In the genomic region with DNA sequence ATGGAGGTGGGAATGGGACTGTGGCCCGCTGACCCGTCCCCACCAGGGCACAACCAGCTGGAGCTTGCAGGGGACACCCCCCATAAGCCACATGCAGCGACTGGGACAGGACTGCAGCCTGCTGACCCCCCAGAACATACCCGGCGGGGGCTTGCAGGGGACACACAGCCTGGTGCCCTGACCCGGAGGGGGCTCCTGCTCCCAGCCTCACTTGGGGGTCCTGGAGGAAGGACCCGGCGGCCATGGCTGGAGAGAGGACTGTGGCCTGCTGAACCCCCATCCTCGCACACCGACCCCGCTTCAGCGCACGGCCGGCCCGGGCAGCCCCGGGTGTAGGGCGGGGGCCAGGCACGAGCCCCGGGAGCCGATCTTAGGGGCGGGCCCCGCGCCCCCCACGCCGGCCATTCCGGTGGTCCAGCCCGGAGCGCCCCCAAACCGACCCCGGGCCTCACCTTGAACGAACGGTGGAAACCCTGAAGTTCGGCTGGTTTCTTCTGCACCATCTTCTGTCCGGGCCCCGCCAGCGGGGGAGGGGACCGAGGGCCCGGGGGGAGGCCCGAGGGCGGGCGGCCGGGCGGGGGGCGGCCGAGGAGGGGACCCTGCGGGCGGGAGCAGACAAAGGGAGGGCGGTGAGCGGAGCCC, we compare ENCODE assay signal across 8 cellular contexts. TPM values are rescaled to one million over a fixed set of nuclear protein-coding genes. Genes with fewer than 3 reads are reported as not detected.
DNase-seq lines count a peak whose midpoint lies in the region; ATAC-seq and FAIRE-seq lines count a peak whose summit lies in the region.

No MANE protein-coding gene starts in this region.

- no peak for FAIRE-seq in small intestine (lab: Jason Lieb, UNC)

- H3K36me3 Mint-ChIP-seq in activated T-helper 1 cell treated with anti-CD3 and anti-CD28 coated beads, Interleukin-12 subunit alpha, Interleukin-12 subunit beta, Interleukin-2, Interleukin-4 antibody, amounts not matched to agents 30 ng/mL and 10 ng/mL and 1 ng/mL, durations not matched to agents 14 hours and 24 hours and 36 hours (ENCODE audit: low read depth) = no peaks in the 10 kb centered on the region

- peaks cover 0 to 4% of the 10 kb centered on the region in 2 donors for H3K36me3 ChIP-seq in small intestine (ENCODE audit: control insufficient read depth in 2 of 2, insufficient read depth in 2 of 2, low read length in 2 of 2)

- peak overlapping the region; percentile 87 for H3K27ac Mint-ChIP-seq in activated T-helper 1 cell treated with anti-CD3 and anti-CD28 coated beads, Interleukin-12 subunit alpha, Interleukin-12 subunit beta, Interleukin-2, Interleukin-4 antibody, amounts not matched to agents 30 ng/mL and 10 ng/mL and 1 ng/mL, durations not matched to agents 14 hours and 24 hours and 36 hours

- peaks cover 23% of the 10 kb centered on the region for H3K4me1 Mint-ChIP-seq in activated T-helper 1 cell treated with anti-CD3 and anti-CD28 coated beads, Interleukin-12 subunit alpha, Interleukin-12 subunit beta, Interleukin-2, Interleukin-4 antibody, amounts not matched to agents 30 ng/mL and 10 ng/mL and 1 ng/mL, durations not matched to agents 14 hours and 24 hours and 36 hours (ENCODE audit: low read depth)

- H3K27me3 ChIP-seq in right cardiac atrium (ENCODE audit: control insufficient read depth, insufficient read depth) (no peaks in the 10 kb centered on the region), small intestine (ENCODE audit: control insufficient read depth in 2 of 2, insufficient read depth in 2 of 2, low read length in 2 of 2) (no peaks in the 10 kb centered on the region)

- 1% methylated on average over 49 of the region's 49 CpGs for WGBS in right cardiac atrium
- 0 to 1% (median 1%) methylated on average over 32 to 49 of the region's 49 CpGs for whole genome bisulfite sequencing in small intestine, 3 donors

- H3K9me3 Mint-ChIP-seq in activated T-helper 1 cell treated with anti-CD3 and anti-CD28 coated beads, Interleukin-12 subunit alpha, Interleukin-12 subunit beta, Interleukin-2, Interleukin-4 antibody, amounts not matched to agents 30 ng/mL and 10 ng/mL and 1 ng/mL, durations not matched to agents 14 hours and 24 hours and 36 hours = no peaks in the 10 kb centered on the region

- ATAC-seq in GM18909 (IDR thresholded peaks at IDR 0.05; ENCODE audit: poor library complexity, unreplicated experiment) (peak; percentile 0), HG03025 (IDR thresholded peaks at IDR 0.05; ENCODE audit: low FRiP score, unreplicated experiment) (peak; percentile 22), right cardiac atrium (peak; percentile 1 to 4)

- no peaks in the 10 kb centered on the region for H3K9me3 ChIP-seq in right cardiac atrium (ENCODE audit: control insufficient read depth, low read length)
- H3K9me3 ChIP-seq in small intestine (ENCODE audit: control insufficient read depth, low read depth) = no peaks in the 10 kb centered on the region

- H3K4me3 Mint-ChIP-seq in activated T-helper 1 cell treated with anti-CD3 and anti-CD28 coated beads, Interleukin-12 subunit alpha, Interleukin-12 subunit beta, Interleukin-2, Interleukin-4 antibody, amounts not matched to agents 30 ng/mL and 10 ng/mL and 1 ng/mL, durations not matched to agents 14 hours and 24 hours and 36 hours = peak overlapping the region; percentile 87

- DNase-seq in activated T-helper 1 cell treated with anti-CD3 and anti-CD28 coated beads, Interleukin-12 subunit alpha, Interleukin-12 subunit beta, Interleukin-2, Interleukin-4 antibody, amounts not matched to agents 30 ng/mL and 10 ng/mL and 1 ng/mL, durations not matched to agents 14 hours and 24 hours and 36 hours (ENCODE audit: low spot score) = peak; percentile 40
- peak in 2 of 3 donors; percentile 33 to 70 for DNase-seq in right cardiac atrium
- DNase-seq in small intestine = no peak
- DNase-seq in NCI-H1092 (lab: John Stamatoyannopoulos, UW) = no peak
- no peak for DNase-seq in SW 1271 (lab: John Stamatoyannopoulos, UW)
- DNase-seq in NCI-H2196 treated with DMSO at 0.1 percent for 48 hours (lab: John Stamatoyannopoulos, UW; ENCODE audit: unreplicated experiment) = no peak

- peak overlapping the region; percentile 84 for H3K27ac ChIP-seq in right cardiac atrium (ENCODE audit: low read length)
- H3K27ac ChIP-seq in small intestine (ENCODE audit: low read depth in 1 of 2, low read length in 1 of 2) = peak overlapping the region; percentile 92 to 93

- no peaks in the 10 kb centered on the region for H3K27me3 Mint-ChIP-seq in activated T-helper 1 cell treated with anti-CD3 and anti-CD28 coated beads, Interleukin-12 subunit alpha, Interleukin-12 subunit beta, Interleukin-2, Interleukin-4 antibody, amounts not matched to agents 30 ng/mL and 10 ng/mL and 1 ng/mL, durations not matched to agents 14 hours and 24 hours and 36 hours (ENCODE audit: insufficient read depth)

- H3K4me3 ChIP-seq in right cardiac atrium (ENCODE audit: low read length) (peak overlapping the region; percentile 79), small intestine (ENCODE audit: low read depth in 1 of 2, low read length in 2 of 2) (peak overlapping the region; percentile 94 to 99)

- H3K4me1 ChIP-seq in right cardiac atrium (ENCODE audit: control insufficient read depth, insufficient read depth, low read length) (peaks cover 20% of the 10 kb centered on the region), small intestine (ENCODE audit: control insufficient read depth in 2 of 2, insufficient read depth in 1 of 2, low read depth in 1 of 2, low read length in 1 of 2) (peaks cover 8 to 18% of the 10 kb centered on the region in 2 donors)

- intact Hi-C loops in activated T-helper 1 cell treated with anti-CD3 and anti-CD28 coated beads, Interleukin-12 subunit alpha, Interleukin-12 subunit beta, Interleukin-2, Interleukin-4 antibody, amounts not matched to agents 30 ng/mL and 10 ng/mL and 1 ng/mL, durations not matched to agents 14 hours and 24 hours and 36 hours (cut with micrococcal nuclease) = no loop called here
- intact Hi-C loops in right cardiac atrium (cut with DNase I) = no loop called here

RNA-seq across cellular contexts. Expression of a gene that starts 0.6 kb away (rescaled TPM):
- total RNA-seq in activated T-helper 1 cell treated with anti-CD3 and anti-CD28 coated beads, Interleukin-12 subunit alpha, Interleukin-12 subunit beta, Interleukin-2, Interleukin-4 antibody, amounts not matched to agents 30 ng/mL and 10 ng/mL and 1 ng/mL, durations not matched to agents 14 hours and 24 hours and 36 hours = 150 and 166 TPM in 2 replicates
- 100 to 1,000 TPM in 3 of 4 donors, 10 to 100 TPM in 1; 96.9 to 151 (median 122) TPM for total RNA-seq in right cardiac atrium
- polyA plus RNA-seq in right cardiac atrium = 75.9 TPM
- 10 to 100 TPM; 47.6 to 97.7 (median 80.1) TPM for polyA plus RNA-seq in small intestine

RNA-seq across cellular contexts. Expression of a gene that starts 35.0 kb away (rescaled TPM):
- 27.5 and 27.7 TPM in 2 replicates for total RNA-seq in activated T-helper 1 cell treated with anti-CD3 and anti-CD28 coated beads, Interleukin-12 subunit alpha, Interleukin-12 subunit beta, Interleukin-2, Interleukin-4 antibody, amounts not matched to agents 30 ng/mL and 10 ng/mL and 1 ng/mL, durations not matched to agents 14 hours and 24 hours and 36 hours
- 10 to 100 TPM; 52.7 to 68.4 (median 62.2) TPM for total RNA-seq in right cardiac atrium
- polyA plus RNA-seq in right cardiac atrium = 39.3 TPM
- 10 to 100 TPM; 32.7 to 60.9 (median 45.2) TPM for polyA plus RNA-seq in small intestine

RNA-seq across cellular contexts. Expression of a gene that starts 45.7 kb away (rescaled TPM):
- total RNA-seq in activated T-helper 1 cell treated with anti-CD3 and anti-CD28 coated beads, Interleukin-12 subunit alpha, Interleukin-12 subunit beta, Interleukin-2, Interleukin-4 antibody, amounts not matched to agents 30 ng/mL and 10 ng/mL and 1 ng/mL, durations not matched to agents 14 hours and 24 hours and 36 hours = 161 and 167 TPM in 2 replicates
- 10 to 100 TPM; 20.9 to 27.0 (median 21.8) TPM for total RNA-seq in right cardiac atrium
- polyA plus RNA-seq in right cardiac atrium (9.5 TPM), small intestine (10 to 100 TPM in 2 of 3 donors, 1 to 10 TPM in 1; 7.6 to 16.3 (median 12.7) TPM)

RNA-seq across cellular contexts. Expression of a gene that starts 46.2 kb away (rescaled TPM):
- total RNA-seq in activated T-helper 1 cell treated with anti-CD3 and anti-CD28 coated beads, Interleukin-12 subunit alpha, Interleukin-12 subunit beta, Interleukin-2, Interleukin-4 antibody, amounts not matched to agents 30 ng/mL and 10 ng/mL and 1 ng/mL, durations not matched to agents 14 hours and 24 hours and 36 hours = 6.7 and 7.1 TPM in 2 replicates
- 1 to 10 TPM; 1.1 to 3.3 (median 2.3) TPM for total RNA-seq in right cardiac atrium
- polyA plus RNA-seq in right cardiac atrium (2.7 TPM), small intestine (1 to 10 TPM; 3.5 to 5.8 (median 4.8) TPM)

Comparison
In these comparisons a context has a peak if more than half of its experiments do, and no peak if none do; other contexts are left out.
1. DNase-seq: peak in activated T-helper 1 cell treated with anti-CD3 and anti-CD28 coated beads, Interleukin-12 subunit alpha, Interleukin-12 subunit beta, Interleukin-2, Interleukin-4 antibody, amounts not matched to agents 30 ng/mL and 10 ng/mL and 1 ng/mL, durations not matched to agents 14 hours and 24 hours and 36 hours (single experiment) and right cardiac atrium (2 of 3); none in small intestine (single experiment), NCI-H1092 (single experiment), SW 1271 (0 of 2) and NCI-H2196 treated with DMSO at 0.1 percent for 48 hours (single experiment).
2. Peak in every context shown above with its lines, with median percentiles within 50 percentile points of each other: ATAC-seq.